In genomic region chr9:108047264-108047663, GRCh38 we compare ENCODE assay signal across 18 cellular contexts.
"Had no signal": no experiment of that assay in that cellular context is flagged by ENCODE, and none has a peak within 500 bp of the region (broad histone marks: within the 10 kb centered on the region; RNA-seq: fewer than 3 reads in every experiment).

No MANE protein-coding gene starts in this region.

- DNase-seq: activated CD4-positive, alpha-beta memory T cell treated with anti-CD3 and anti-CD28 coated beads, Interleukin-2, amount 10 ng/mL, durations not matched to agents 7 days and 5 days; activated CD4-positive, alpha-beta T cell treated with anti-CD3 and anti-CD28 coated beads for 1 hour; activated effector memory CD4-positive, alpha-beta T cell treated with Interleukin-2 at 50 U/mL for 16 hours; activated naive CD4-positive, alpha-beta T cell treated with anti-CD3 and anti-CD28 coated beads, Interleukin-2, amount 50 U/mL, for 16 hours; activated T-cell treated with anti-CD3 and anti-CD28 coated beads, Interleukin-2, amount 50 U/mL, for 24 hours; body of pancreas; effector memory CD4-positive, alpha-beta T cell; glutamatergic neuron; hypothalamus; kidney glomerular epithelial cell; posterior cingulate gyrus; stimulated activated CD4-positive, alpha-beta T cell treated with anti-CD3 and anti-CD28 coated beads, Interleukin-2, amount 100 ng/mL, for 48 hours; T-cell; thyroid gland had no signal

- H3K36me3 ChIP-seq: thyroid gland had no signal

- H3K4me3 ChIP-seq: body of pancreas, thyroid gland had no signal

- H3K36me3 Mint-ChIP-seq: natural killer cell treated with Interleukin-12 subunit alpha and Interleukin-12 subunit beta and Interleukin-15 and Interleukin-18, amount 100 ng/mL, for 72 hours; stimulated activated memory B cell treated with anti-CD40 and anti-IgM and Interleukin-4, amounts not matched to agents 10 μg/mL and 1 μg/mL and 100 μg/mL, for 72 hours; T-cell had no signal

- H3K27ac ChIP-seq: body of pancreas, thyroid gland, VCaP had no signal

- ATAC-seq: body of pancreas; natural killer cell treated with Interleukin-12 subunit alpha and Interleukin-12 subunit beta and Interleukin-15 and Interleukin-18, amount 100 ng/mL, for 72 hours; stimulated activated memory B cell treated with anti-CD40 and anti-IgM and Interleukin-4, amounts not matched to agents 10 μg/mL and 1 μg/mL and 100 μg/mL, for 72 hours; T-cell had no signal

- H3K4me3 Mint-ChIP-seq: activated CD4-positive, alpha-beta memory T cell treated with anti-CD3 and anti-CD28 coated beads, Interleukin-2, amount 10 ng/mL, durations not matched to agents 7 days and 5 days; activated T-cell treated with anti-CD3 and anti-CD28 coated beads, Interleukin-2, amount 50 U/mL, for 24 hours; central memory CD8-positive, alpha-beta T cell; natural killer cell treated with Interleukin-12 subunit alpha and Interleukin-12 subunit beta and Interleukin-15 and Interleukin-18, amount 100 ng/mL, for 72 hours; stimulated activated memory B cell treated with anti-CD40 and anti-IgM and Interleukin-4, amounts not matched to agents 10 μg/mL and 1 μg/mL and 100 μg/mL, for 72 hours; T-cell had no signal

- H3K9me3 ChIP-seq: body of pancreas, thyroid gland had no signal

- H3K27ac Mint-ChIP-seq: activated CD4-positive, alpha-beta memory T cell treated with anti-CD3 and anti-CD28 coated beads, Interleukin-2, amount 10 ng/mL, durations not matched to agents 7 days and 5 days; activated T-cell treated with anti-CD3 and anti-CD28 coated beads, Interleukin-2, amount 50 U/mL, for 24 hours; natural killer cell treated with Interleukin-12 subunit alpha and Interleukin-12 subunit beta and Interleukin-15 and Interleukin-18, amount 100 ng/mL, for 72 hours; stimulated activated memory B cell treated with anti-CD40 and anti-IgM and Interleukin-4, amounts not matched to agents 10 μg/mL and 1 μg/mL and 100 μg/mL, for 72 hours; T-cell had no signal

- H3K4me1 Mint-ChIP-seq: activated CD4-positive, alpha-beta memory T cell treated with anti-CD3 and anti-CD28 coated beads, Interleukin-2, amount 10 ng/mL, durations not matched to agents 7 days and 5 days; central memory CD8-positive, alpha-beta T cell; stimulated activated memory B cell treated with anti-CD40 and anti-IgM and Interleukin-4, amounts not matched to agents 10 μg/mL and 1 μg/mL and 100 μg/mL, for 72 hours; T-cell had no signal

- H3K27me3 Mint-ChIP-seq: activated CD4-positive, alpha-beta memory T cell treated with anti-CD3 and anti-CD28 coated beads, Interleukin-2, amount 10 ng/mL, durations not matched to agents 7 days and 5 days; activated T-cell treated with anti-CD3 and anti-CD28 coated beads, Interleukin-2, amount 50 U/mL, for 24 hours; central memory CD8-positive, alpha-beta T cell; natural killer cell treated with Interleukin-12 subunit alpha and Interleukin-12 subunit beta and Interleukin-15 and Interleukin-18, amount 100 ng/mL, for 72 hours; T-cell had no signal

- H3K27me3 ChIP-seq: body of pancreas, thyroid gland had no signal

- H3K4me1 ChIP-seq: body of pancreas, thyroid gland had no signal
